In genomic region chr14:92665699-92666110, GRCh38 we compare ENCODE assay signal across 12 cellular contexts.
DNase-seq lines count a peak whose midpoint lies in the region; ATAC-seq and TF ChIP-seq lines count a peak whose summit lies in the region.
"Had no signal": no experiment of that assay in that cellular context is flagged by ENCODE, and none has a peak within 500 bp of the region (broad histone marks: within the 10 kb centered on the region; RNA-seq: fewer than 3 reads in every experiment).

No MANE protein-coding gene starts in this region.

- H3K4me3 ChIP-seq in esophagus squamous epithelium (no peak overlapping the region), skeletal muscle tissue (ENCODE audit: low read length in 3 of 3) (no peak overlapping the region)

- TF ChIP-seq POLR2A in esophagus squamous epithelium (IDR thresholded peaks at IDR 0.05) = no peak

- H3K4me1 ChIP-seq in esophagus squamous epithelium (peaks cover 0 to 10% (median 0%) of the 10 kb centered on the region in 3 donors), skeletal muscle tissue (ENCODE audit: control insufficient read depth in 3 of 3, insufficient read depth in 3 of 3, low read length in 3 of 3) (peaks cover 0 to 3% (median 0%) of the 10 kb centered on the region in 3 donors)

- intact Hi-C loops in esophagus squamous epithelium (cut with DNase I) = no loop called here

- H3K36me3 ChIP-seq in esophagus squamous epithelium = peaks cover 0 to 21% (median 0%) of the 10 kb centered on the region in 3 donors
- H3K36me3 ChIP-seq in skeletal muscle tissue (ENCODE audit: control insufficient read depth in 3 of 3, insufficient read depth in 3 of 3, low read length in 3 of 3) = peaks cover 0 to 2% (median 0%) of the 10 kb centered on the region in 3 donors

- peak; percentile 26 for DNase-seq in SIG-M5 treated with dmso at 0.1 percent for 504 hours (lab: John Stamatoyannopoulos, UW; ENCODE audit: unreplicated experiment)
- no peak for DNase-seq in SIG-M5 (lab: John Stamatoyannopoulos, UW)
- DNase-seq in OCI-M1 (lab: John Stamatoyannopoulos, UW) = peak; percentile 92
- DNase-seq in esophagus squamous epithelium (lab: John Stamatoyannopoulos, UW) = no peak
- DNase-seq: activated effector memory CD4-positive, alpha-beta T cell treated with anti-CD3 and anti-CD28 coated beads, Interleukin-2, amount 50 U/mL, for 16 hours; MM.1S had no signal

- H3K27me3 ChIP-seq in esophagus squamous epithelium = no peaks in the 10 kb centered on the region
- H3K27me3 ChIP-seq in skeletal muscle tissue (ENCODE audit: control insufficient read depth in 3 of 3, insufficient read depth in 3 of 3, low read length in 3 of 3) = no peaks in the 10 kb centered on the region

- no peaks in the 10 kb centered on the region for H3K9me3 ChIP-seq in esophagus squamous epithelium
- H3K9me3 ChIP-seq in skeletal muscle tissue (ENCODE audit: control insufficient read depth in 3 of 3, low read length in 3 of 3) = no peaks in the 10 kb centered on the region

- no peak overlapping the region for H3K9ac ChIP-seq in skeletal muscle tissue (ENCODE audit: low read depth in 1 of 3, low read length in 3 of 3)

- ATAC-seq in GM21367 (IDR thresholded peaks at IDR 0.05; ENCODE audit: unreplicated experiment) (no peak), GM21619 (IDR thresholded peaks at IDR 0.05; ENCODE audit: unreplicated experiment) (no peak), GM18873 (IDR thresholded peaks at IDR 0.05; ENCODE audit: low FRiP score, unreplicated experiment) (no peak)
- ATAC-seq: HCT116 had no signal

- H3K27ac ChIP-seq in esophagus squamous epithelium (peak overlapping the region in 3 of 4 donors; percentile 38 to 59 (median 41)), skeletal muscle tissue (ENCODE audit: low read depth, low read length) (peak overlapping the region; percentile 30)
- H3K27ac ChIP-seq: 22Rv1 had no signal

- 33 to 53% methylated on average over 3 to 6 of the region's 6 CpGs for WGBS in esophagus squamous epithelium, 2 donors

- no peak for TF ChIP-seq CTCF in esophagus squamous epithelium (IDR thresholded peaks at IDR 0.05)

Comparison
In these comparisons a context has a peak if more than half of its experiments do, and no peak if none do; other contexts are left out.
1. DNase-seq: peak in SIG-M5 treated with dmso at 0.1 percent for 504 hours (single experiment) and OCI-M1 (single experiment); none in SIG-M5 (single experiment) and esophagus squamous epithelium (single experiment).